16 cellular contexts compared by ENCODE assay signal in the genomic region with DNA sequence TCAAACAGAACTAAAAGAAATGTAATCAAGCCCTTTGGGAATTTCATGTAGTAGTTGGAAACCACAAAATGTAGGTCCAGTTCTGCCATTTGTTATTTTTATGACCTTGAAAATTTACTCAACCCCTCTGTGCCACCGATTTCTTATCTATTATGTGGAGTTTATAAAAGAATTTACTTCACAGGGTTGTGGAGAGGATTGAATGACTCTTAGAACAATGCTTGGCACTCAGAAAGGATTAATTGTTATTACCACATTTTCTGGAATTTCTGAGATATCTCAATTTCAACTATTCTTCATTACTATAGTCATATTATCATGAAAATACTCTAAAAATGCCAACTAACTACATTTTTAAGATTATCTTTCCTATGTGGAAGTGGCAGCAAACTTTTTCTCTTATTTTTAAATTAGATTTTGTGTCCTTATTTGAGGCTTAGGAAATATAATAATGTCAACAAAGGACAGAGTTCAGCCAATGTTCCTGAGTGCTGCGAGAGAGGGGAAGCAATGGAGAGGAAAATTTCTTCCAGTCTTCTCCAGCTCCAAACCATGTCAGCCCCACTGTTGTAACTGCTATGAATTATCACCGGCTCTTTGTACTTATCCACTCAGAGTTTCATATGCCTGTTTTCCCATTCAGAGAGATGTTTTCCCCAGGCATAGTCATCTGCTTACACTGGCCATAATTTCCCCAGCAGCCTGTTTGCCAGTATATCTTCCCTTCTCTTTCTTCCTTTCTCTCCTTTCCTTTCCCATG.
"Had no signal": no experiment of that assay in that cellular context is flagged by ENCODE, and none has a peak within 500 bp of the region (broad histone marks: within the 10 kb centered on the region; RNA-seq: fewer than 3 reads in every experiment).

No MANE protein-coding gene starts in this region.

- H3K27ac Mint-ChIP-seq: activated naive CD8-positive, alpha-beta T cell; natural killer cell treated with Interleukin-12 subunit alpha and Interleukin-12 subunit beta and Interleukin-15 and Interleukin-18, amount 100 ng/mL, for 72 hours; stimulated activated naive CD8-positive, alpha-beta T cell treated with anti-CD3 and anti-CD28 coated beads, Interleukin-15, amount 100 ng/mL, for 72 hours had no signal

- H3K4me1 ChIP-seq: parathyroid adenoma had no signal

- H3K27ac ChIP-seq: brain microvascular endothelial cell, neutrophil, parathyroid adenoma, suprapubic skin, WERI-Rb-1 had no signal

- ATAC-seq: natural killer cell treated with Interleukin-12 subunit alpha and Interleukin-12 subunit beta and Interleukin-15 and Interleukin-18, amount 100 ng/mL, for 72 hours; stimulated activated naive CD8-positive, alpha-beta T cell treated with anti-CD3 and anti-CD28 coated beads, Interleukin-15, amount 100 ng/mL, for 72 hours had no signal

- H3K36me3 Mint-ChIP-seq: activated naive CD8-positive, alpha-beta T cell; natural killer cell treated with Interleukin-12 subunit alpha and Interleukin-12 subunit beta and Interleukin-15 and Interleukin-18, amount 100 ng/mL, for 72 hours had no signal

- H3K4me1 Mint-ChIP-seq: stimulated activated naive CD8-positive, alpha-beta T cell treated with anti-CD3 and anti-CD28 coated beads, Interleukin-15, amount 100 ng/mL, for 72 hours had no signal

- H3K9me3 ChIP-seq: neutrophil, suprapubic skin had no signal

- H3K4me3 Mint-ChIP-seq: activated naive CD8-positive, alpha-beta T cell; natural killer cell treated with Interleukin-12 subunit alpha and Interleukin-12 subunit beta and Interleukin-15 and Interleukin-18, amount 100 ng/mL, for 72 hours; stimulated activated naive CD8-positive, alpha-beta T cell treated with anti-CD3 and anti-CD28 coated beads, Interleukin-15, amount 100 ng/mL, for 72 hours had no signal

- H3K27me3 Mint-ChIP-seq: activated naive CD8-positive, alpha-beta T cell; natural killer cell treated with Interleukin-12 subunit alpha and Interleukin-12 subunit beta and Interleukin-15 and Interleukin-18, amount 100 ng/mL, for 72 hours; stimulated activated naive CD8-positive, alpha-beta T cell treated with anti-CD3 and anti-CD28 coated beads, Interleukin-15, amount 100 ng/mL, for 72 hours had no signal

- DNase-seq: activated CD4-positive, alpha-beta T cell treated with anti-CD3 and anti-CD28 coated beads for 1 hour; activated gamma-delta T cell treated with Interleukin-2 at 50 U/mL for 16 hours; amniotic stem cell; brain microvascular endothelial cell; cortex of kidney; mesendoderm; stimulated activated naive CD8-positive, alpha-beta T cell treated with anti-CD3 and anti-CD28 coated beads, Interleukin-15, amount 100 ng/mL, for 72 hours; SW 1271; T-helper 2 cell; WERI-Rb-1 had no signal

- H2AFZ ChIP-seq: parathyroid adenoma had no signal

- H3K9ac ChIP-seq: parathyroid adenoma had no signal

- H3K27me3 ChIP-seq: brain microvascular endothelial cell, heart right ventricle, neutrophil, suprapubic skin had no signal

- H3K36me3 ChIP-seq: brain microvascular endothelial cell, heart right ventricle, neutrophil, suprapubic skin, WERI-Rb-1 had no signal

- H3K4me3 ChIP-seq: heart right ventricle, suprapubic skin had no signal
